Comparison of ENCODE assay signal across 1 cellular context in the genomic region with DNA sequence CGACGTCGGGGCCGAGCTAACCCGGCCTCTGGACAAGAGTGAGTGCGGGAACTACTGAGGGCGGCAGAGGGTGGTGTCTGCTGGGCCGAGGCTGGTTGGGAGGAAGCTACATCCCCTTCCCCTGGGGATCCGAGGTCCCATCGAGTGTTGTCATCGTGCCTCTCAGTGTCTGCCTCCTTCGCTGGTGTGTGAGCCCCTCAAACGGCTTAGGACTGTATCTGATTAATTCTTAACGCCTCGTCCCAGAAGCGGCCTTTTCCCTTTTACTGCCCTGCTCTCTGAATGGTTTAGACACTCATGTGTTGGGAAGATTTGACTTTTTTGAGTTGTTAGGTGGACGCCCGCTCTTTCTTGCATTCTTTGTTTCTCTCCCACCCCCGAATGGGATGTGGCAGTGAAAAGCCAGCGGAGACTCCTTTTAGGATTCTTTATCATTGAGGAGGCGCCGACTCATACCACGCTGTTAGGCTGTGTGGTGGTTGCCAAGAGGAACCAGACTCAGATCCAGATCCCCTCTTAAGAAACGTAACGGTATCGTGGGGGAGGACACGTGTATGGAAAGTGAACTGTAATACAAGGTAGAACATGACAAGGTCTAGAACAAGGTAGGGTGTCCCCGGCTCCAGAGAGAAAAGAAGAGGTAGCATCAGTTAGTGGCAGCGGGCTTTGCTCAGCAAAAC.
TF ChIP-seq lines count a peak whose summit lies in the region.

No MANE protein-coding gene starts in this region.

TF ChIP-seq in HepG2, 621 proteins besides CTCF, POLR2A, EP300 and RAD21:
- TF ChIP-seq KDM5A (IDR thresholded peaks at IDR 0.05; ENCODE audit: borderline replicate concordance, low read length) (peak; percentile 99), ZSCAN20 (CRISPR knock-in tag; IDR thresholded peaks at IDR 0.05; ENCODE audit: borderline replicate concordance) (0 out of 2 replicates have a peak, but pooled peaks have one; percentile 5), KMT2B (CRISPR knock-in tag; IDR thresholded peaks at IDR 0.05) (no peak), RORA (CRISPR knock-in tag; IDR thresholded peaks at IDR 0.05) (no peak), HMGA1 (CRISPR knock-in tag; conservative IDR thresholded peaks at IDR 0.05) (no peak), CAMTA2 (CRISPR knock-in tag; IDR thresholded peaks at IDR 0.05; ENCODE audit: borderline replicate concordance) (no peak), ZNF607 (CRISPR knock-in tag; IDR thresholded peaks at IDR 0.05; ENCODE audit: borderline replicate concordance) (no peak), ZNF383 (CRISPR knock-in tag; IDR thresholded peaks at IDR 0.05; ENCODE audit: borderline replicate concordance) (no peak), ZNF781 (CRISPR knock-in tag; IDR thresholded peaks at IDR 0.05; ENCODE audit: borderline replicate concordance, not compliant biosample characterization) (peak; percentile 4), DR1 (CRISPR knock-in tag; IDR thresholded peaks at IDR 0.05) (no peak), ZNF777 (CRISPR knock-in tag; IDR thresholded peaks at IDR 0.05) (peak; percentile 20; the same call in 1 of the 2 replicates), ZNF883 (CRISPR knock-in tag; IDR thresholded peaks at IDR 0.05; ENCODE audit: not compliant biosample characterization) (peak; percentile 13), MYNN (CRISPR knock-in tag; IDR thresholded peaks at IDR 0.05; ENCODE audit: low read depth) (no peak), PHF8 (CRISPR knock-in tag; IDR thresholded peaks at IDR 0.05) (peak; percentile 43; the same call in 1 of the 2 replicates), ZBTB21 (CRISPR knock-in tag; IDR thresholded peaks at IDR 0.05) (no peak), JARID2 (CRISPR knock-in tag; IDR thresholded peaks at IDR 0.05; ENCODE audit: insufficient replicate concordance) (peak; percentile 3), AGO2 (optimal IDR thresholded peaks at IDR 0.05; ENCODE audit: low read depth, low read length) (peak; percentile 51), ZNF839 (CRISPR knock-in tag; IDR thresholded peaks at IDR 0.05; ENCODE audit: borderline replicate concordance) (peak; percentile 13; the same call in 1 of the 2 replicates), ZNF660 (CRISPR knock-in tag; IDR thresholded peaks at IDR 0.05; ENCODE audit: borderline replicate concordance, low read depth) (no peak), IKZF1 (IDR thresholded peaks at IDR 0.05) (no peak), CBX1 (IDR thresholded peaks at IDR 0.05; ENCODE audit: low read depth) (no peak)
- TF ChIP-seq, protein P1, sequence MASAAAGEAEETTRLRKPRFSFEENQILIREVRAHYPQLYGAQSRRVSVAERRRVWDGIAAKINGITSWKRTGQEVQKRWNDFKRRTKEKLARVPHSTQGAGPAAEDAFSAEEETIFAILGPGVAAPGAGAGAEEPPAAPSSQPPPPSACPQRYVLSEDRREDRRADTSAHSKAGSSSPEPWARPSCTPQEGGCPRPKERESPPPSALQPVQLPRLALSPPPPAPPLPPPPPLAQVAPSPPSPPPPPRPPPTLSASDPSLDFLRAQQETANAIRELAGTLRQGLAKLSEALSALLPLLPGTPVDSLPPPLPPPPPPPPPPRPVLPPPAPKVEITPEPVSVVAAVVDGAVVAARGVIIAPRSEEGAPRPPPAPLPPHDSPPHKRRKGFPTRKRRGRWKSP (CRISPR knock-in tag; IDR thresholded peaks at IDR 0.05) = no peak
- TF ChIP-seq, protein P2, sequence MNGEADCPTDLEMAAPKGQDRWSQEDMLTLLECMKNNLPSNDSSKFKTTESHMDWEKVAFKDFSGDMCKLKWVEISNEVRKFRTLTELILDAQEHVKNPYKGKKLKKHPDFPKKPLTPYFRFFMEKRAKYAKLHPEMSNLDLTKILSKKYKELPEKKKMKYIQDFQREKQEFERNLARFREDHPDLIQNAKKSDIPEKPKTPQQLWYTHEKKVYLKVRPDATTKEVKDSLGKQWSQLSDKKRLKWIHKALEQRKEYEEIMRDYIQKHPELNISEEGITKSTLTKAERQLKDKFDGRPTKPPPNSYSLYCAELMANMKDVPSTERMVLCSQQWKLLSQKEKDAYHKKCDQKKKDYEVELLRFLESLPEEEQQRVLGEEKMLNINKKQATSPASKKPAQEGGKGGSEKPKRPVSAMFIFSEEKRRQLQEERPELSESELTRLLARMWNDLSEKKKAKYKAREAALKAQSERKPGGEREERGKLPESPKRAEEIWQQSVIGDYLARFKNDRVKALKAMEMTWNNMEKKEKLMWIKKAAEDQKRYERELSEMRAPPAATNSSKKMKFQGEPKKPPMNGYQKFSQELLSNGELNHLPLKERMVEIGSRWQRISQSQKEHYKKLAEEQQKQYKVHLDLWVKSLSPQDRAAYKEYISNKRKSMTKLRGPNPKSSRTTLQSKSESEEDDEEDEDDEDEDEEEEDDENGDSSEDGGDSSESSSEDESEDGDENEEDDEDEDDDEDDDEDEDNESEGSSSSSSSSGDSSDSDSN (CRISPR knock-in tag; IDR thresholded peaks at IDR 0.05) = peak; percentile 22; the same call in 1 of the 2 replicates
- TF ChIP-seq, protein P3, sequence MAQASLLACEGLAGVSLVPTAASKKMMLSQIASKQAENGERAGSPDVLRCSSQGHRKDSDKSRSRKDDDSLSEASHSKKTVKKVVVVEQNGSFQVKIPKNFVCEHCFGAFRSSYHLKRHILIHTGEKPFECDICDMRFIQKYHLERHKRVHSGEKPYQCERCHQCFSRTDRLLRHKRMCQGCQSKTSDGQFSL (CRISPR knock-in tag; IDR thresholded peaks at IDR 0.05) = no peak
- TF ChIP-seq, protein P4, sequence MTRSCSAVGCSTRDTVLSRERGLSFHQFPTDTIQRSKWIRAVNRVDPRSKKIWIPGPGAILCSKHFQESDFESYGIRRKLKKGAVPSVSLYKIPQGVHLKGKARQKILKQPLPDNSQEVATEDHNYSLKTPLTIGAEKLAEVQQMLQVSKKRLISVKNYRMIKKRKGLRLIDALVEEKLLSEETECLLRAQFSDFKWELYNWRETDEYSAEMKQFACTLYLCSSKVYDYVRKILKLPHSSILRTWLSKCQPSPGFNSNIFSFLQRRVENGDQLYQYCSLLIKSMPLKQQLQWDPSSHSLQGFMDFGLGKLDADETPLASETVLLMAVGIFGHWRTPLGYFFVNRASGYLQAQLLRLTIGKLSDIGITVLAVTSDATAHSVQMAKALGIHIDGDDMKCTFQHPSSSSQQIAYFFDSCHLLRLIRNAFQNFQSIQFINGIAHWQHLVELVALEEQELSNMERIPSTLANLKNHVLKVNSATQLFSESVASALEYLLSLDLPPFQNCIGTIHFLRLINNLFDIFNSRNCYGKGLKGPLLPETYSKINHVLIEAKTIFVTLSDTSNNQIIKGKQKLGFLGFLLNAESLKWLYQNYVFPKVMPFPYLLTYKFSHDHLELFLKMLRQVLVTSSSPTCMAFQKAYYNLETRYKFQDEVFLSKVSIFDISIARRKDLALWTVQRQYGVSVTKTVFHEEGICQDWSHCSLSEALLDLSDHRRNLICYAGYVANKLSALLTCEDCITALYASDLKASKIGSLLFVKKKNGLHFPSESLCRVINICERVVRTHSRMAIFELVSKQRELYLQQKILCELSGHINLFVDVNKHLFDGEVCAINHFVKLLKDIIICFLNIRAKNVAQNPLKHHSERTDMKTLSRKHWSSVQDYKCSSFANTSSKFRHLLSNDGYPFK (CRISPR knock-in tag; IDR thresholded peaks at IDR 0.05; ENCODE audit: borderline replicate concordance) = peak; percentile 13; the same call in 1 of the 2 replicates
- TF ChIP-seq, protein P5, sequence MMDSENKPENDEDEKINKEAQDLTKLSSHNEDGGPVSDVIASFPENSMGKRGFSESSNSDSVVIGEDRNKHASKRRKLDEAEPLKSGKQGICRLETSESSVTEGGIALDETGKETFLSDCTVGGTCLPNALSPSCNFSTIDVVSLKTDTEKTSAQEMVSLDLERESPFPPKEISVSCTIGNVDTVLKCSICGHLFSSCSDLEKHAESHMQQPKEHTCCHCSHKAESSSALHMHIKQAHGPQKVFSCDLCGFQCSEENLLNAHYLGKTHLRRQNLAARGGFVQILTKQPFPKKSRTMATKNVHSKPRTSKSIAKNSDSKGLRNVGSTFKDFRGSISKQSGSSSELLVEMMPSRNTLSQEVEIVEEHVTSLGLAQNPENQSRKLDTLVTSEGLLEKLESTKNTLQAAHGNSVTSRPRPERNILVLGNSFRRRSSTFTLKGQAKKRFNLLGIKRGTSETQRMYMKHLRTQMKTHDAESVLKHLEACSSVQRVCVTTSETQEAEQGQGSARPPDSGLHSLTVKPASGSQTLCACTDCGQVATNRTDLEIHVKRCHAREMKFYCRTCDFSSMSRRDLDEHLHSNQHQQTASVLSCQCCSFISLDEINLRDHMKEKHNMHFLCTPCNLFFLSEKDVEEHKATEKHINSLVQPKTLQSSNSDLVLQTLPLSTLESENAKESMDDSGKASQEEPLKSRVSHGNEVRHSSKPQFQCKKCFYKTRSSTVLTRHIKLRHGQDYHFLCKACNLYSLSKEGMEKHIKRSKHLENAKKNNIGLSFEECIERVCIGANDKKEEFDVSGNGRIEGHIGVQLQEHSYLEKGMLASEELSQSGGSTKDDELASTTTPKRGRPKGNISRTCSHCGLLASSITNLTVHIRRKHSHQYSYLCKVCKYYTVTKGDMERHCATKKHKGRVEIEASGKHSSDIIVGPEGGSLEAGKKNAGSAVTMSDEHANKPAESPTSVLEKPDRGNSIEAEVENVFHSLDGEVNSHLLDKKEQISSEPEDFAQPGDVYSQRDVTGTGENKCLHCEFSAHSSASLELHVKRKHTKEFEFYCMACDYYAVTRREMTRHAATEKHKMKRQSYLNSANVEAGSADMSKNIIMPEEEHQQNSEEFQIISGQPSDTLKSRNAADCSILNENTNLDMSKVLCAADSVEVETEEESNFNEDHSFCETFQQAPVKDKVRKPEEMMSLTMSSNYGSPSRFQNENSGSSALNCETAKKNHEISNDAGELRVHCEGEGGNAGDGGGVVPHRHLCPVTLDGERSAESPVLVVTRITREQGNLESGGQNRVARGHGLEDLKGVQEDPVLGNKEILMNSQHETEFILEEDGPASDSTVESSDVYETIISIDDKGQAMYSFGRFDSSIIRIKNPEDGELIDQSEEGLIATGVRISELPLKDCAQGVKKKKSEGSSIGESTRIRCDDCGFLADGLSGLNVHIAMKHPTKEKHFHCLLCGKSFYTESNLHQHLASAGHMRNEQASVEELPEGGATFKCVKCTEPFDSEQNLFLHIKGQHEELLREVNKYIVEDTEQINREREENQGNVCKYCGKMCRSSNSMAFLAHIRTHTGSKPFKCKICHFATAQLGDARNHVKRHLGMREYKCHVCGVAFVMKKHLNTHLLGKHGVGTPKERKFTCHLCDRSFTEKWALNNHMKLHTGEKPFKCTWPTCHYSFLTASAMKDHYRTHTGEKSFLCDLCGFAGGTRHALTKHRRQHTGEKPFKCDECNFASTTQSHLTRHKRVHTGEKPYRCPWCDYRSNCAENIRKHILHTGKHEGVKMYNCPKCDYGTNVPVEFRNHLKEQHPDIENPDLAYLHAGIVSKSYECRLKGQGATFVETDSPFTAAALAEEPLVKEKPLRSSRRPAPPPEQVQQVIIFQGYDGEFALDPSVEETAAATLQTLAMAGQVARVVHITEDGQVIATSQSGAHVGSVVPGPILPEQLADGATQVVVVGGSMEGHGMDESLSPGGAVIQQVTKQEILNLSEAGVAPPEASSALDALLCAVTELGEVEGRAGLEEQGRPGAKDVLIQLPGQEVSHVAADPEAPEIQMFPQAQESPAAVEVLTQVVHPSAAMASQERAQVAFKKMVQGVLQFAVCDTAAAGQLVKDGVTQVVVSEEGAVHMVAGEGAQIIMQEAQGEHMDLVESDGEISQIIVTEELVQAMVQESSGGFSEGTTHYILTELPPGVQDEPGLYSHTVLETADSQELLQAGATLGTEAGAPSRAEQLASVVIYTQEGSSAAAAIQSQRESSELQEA (CRISPR knock-in tag; IDR thresholded peaks at IDR 0.05; ENCODE audit: not compliant biosample characterization) = peak; percentile 77
- TF ChIP-seq, protein P6, sequence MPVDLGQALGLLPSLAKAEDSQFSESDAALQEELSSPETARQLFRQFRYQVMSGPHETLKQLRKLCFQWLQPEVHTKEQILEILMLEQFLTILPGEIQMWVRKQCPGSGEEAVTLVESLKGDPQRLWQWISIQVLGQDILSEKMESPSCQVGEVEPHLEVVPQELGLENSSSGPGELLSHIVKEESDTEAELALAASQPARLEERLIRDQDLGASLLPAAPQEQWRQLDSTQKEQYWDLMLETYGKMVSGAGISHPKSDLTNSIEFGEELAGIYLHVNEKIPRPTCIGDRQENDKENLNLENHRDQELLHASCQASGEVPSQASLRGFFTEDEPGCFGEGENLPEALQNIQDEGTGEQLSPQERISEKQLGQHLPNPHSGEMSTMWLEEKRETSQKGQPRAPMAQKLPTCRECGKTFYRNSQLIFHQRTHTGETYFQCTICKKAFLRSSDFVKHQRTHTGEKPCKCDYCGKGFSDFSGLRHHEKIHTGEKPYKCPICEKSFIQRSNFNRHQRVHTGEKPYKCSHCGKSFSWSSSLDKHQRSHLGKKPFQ (CRISPR knock-in tag; IDR thresholded peaks at IDR 0.05; ENCODE audit: insufficient replicate concordance) = no peak
